8 cellular contexts compared by ENCODE assay signal in genomic region chr12:6430124-6430989, GRCh38. TPM values are rescaled to one million over a fixed set of nuclear protein-coding genes. Genes with fewer than 3 reads are reported as not detected.
DNase-seq lines count a peak whose midpoint lies in the region; ATAC-seq and TF ChIP-seq lines count a peak whose summit lies in the region.

No MANE protein-coding gene starts in this region.

- peak overlapping the region; percentile 16 for H3K4me3 Mint-ChIP-seq in activated naive CD8-positive, alpha-beta T cell treated with anti-CD3 and anti-CD28 coated beads for 36 hours

- H3K27ac ChIP-seq in psoas muscle: peak overlapping the region; percentile 57

- no peaks in the 10 kb centered on the region for H3K27me3 ChIP-seq in NT2/D1 (ENCODE audit: insufficient read depth, insufficient read length)
- no peaks in the 10 kb centered on the region for H3K27me3 ChIP-seq in psoas muscle (ENCODE audit: insufficient read depth in 3 of 3, low read length in 2 of 3)

- no peaks in the 10 kb centered on the region for H3K27me3 Mint-ChIP-seq in activated naive CD8-positive, alpha-beta T cell treated with anti-CD3 and anti-CD28 coated beads for 36 hours

- 22 to 27% (median 22%) methylated on average over 19 of the region's 19 CpGs for WGBS in psoas muscle, 3 donors

- peak overlapping the region; percentile 2 for H3K9ac ChIP-seq in NT2/D1 (ENCODE audit: insufficient read length, low read depth)

- H3K27ac Mint-ChIP-seq in activated naive CD8-positive, alpha-beta T cell treated with anti-CD3 and anti-CD28 coated beads for 36 hours: peak overlapping the region; percentile 85

- intact Hi-C loops in cardiac septum (cut with DNase I): no loop called here
- intact Hi-C loops in psoas muscle (cut with DNase I): no loop called here

- H3K4me1 ChIP-seq in NT2/D1 (ENCODE audit: insufficient read depth, insufficient read length) (peaks cover 9% of the 10 kb centered on the region), psoas muscle (peaks cover 17% of the 10 kb centered on the region)

- DNase-seq in GM03348 (ENCODE audit: low spot score): peak; percentile 92
- no peak for DNase-seq in NT2/D1 (ENCODE audit: low read depth, low spot score)
- peak; percentile 61 for DNase-seq in activated naive CD8-positive, alpha-beta T cell treated with anti-CD3 and anti-CD28 coated beads for 36 hours
- DNase-seq in cardiac septum (ENCODE audit: low spot score): peak; percentile 82
- DNase-seq in psoas muscle: peak; percentile 83 to 89
- no peak for DNase-seq in NCI-H2029 (lab: John Stamatoyannopoulos, UW)

- TF ChIP-seq CTCF in psoas muscle (IDR thresholded peaks at IDR 0.05): no peak

- H3K36me3 Mint-ChIP-seq in activated naive CD8-positive, alpha-beta T cell treated with anti-CD3 and anti-CD28 coated beads for 36 hours: peaks cover 4% of the 10 kb centered on the region

- H3K9me3 Mint-ChIP-seq in activated naive CD8-positive, alpha-beta T cell treated with anti-CD3 and anti-CD28 coated beads for 36 hours: peaks cover 2% of the 10 kb centered on the region

- H3K4me1 Mint-ChIP-seq in activated naive CD8-positive, alpha-beta T cell treated with anti-CD3 and anti-CD28 coated beads for 36 hours: peaks cover 82% of the 10 kb centered on the region

- ATAC-seq in psoas muscle (peak; percentile 77 to 92 (median 88)), GM21423 (IDR thresholded peaks at IDR 0.05; ENCODE audit: unreplicated experiment) (no peak), HG03025 (IDR thresholded peaks at IDR 0.05; ENCODE audit: low FRiP score, unreplicated experiment) (no peak)

- no peaks in the 10 kb centered on the region for H3K36me3 ChIP-seq in NT2/D1 (ENCODE audit: insufficient read depth, insufficient read length, low read length)
- H3K36me3 ChIP-seq in psoas muscle (ENCODE audit: insufficient read depth in 1 of 2, low read depth in 1 of 2): no peaks in the 10 kb centered on the region

- no peak overlapping the region for H3K4me3 ChIP-seq in NT2/D1 (ENCODE audit: insufficient read length, low read depth)
- H3K4me3 ChIP-seq in psoas muscle: peak overlapping the region; percentile 55

- H3K9me3 ChIP-seq in NT2/D1 (ENCODE audit: insufficient read depth, low read length) (no peaks in the 10 kb centered on the region), psoas muscle (no peaks in the 10 kb centered on the region)

RNA-seq across cellular contexts. Expression of gene CD27, which starts 14.4 kb away (rescaled TPM):
- total RNA-seq in activated naive CD8-positive, alpha-beta T cell treated with anti-CD3 and anti-CD28 coated beads for 36 hours: 100 to 1,000 TPM; 175 to 181 TPM
- total RNA-seq in cardiac septum (not detected), psoas muscle (under 1 TPM in 2 of 4 donors, not detected in 2; 0.28 to 0.29 TPM)
- under 1 TPM in 1 of 3 donors, not detected in 2; 0.10 TPM for polyA plus RNA-seq in psoas muscle

RNA-seq across cellular contexts. Expression of gene TAPBPL, which starts 21.5 kb away (rescaled TPM):
- 10 to 100 TPM; 23.7 to 26.6 TPM for total RNA-seq in activated naive CD8-positive, alpha-beta T cell treated with anti-CD3 and anti-CD28 coated beads for 36 hours
- total RNA-seq in cardiac septum: 17.2 TPM
- total RNA-seq in psoas muscle: 10 to 100 TPM in 1 of 4 donors, 1 to 10 TPM in 3; 6.4 to 11.3 (median 8.4) TPM
- 1 to 10 TPM; 4.6 to 8.4 (median 4.9) TPM for polyA plus RNA-seq in psoas muscle

RNA-seq across cellular contexts. Expression of gene VAMP1, which starts 40.1 kb away (rescaled TPM):
- 10 to 100 TPM; 34.8 to 35.7 TPM for total RNA-seq in activated naive CD8-positive, alpha-beta T cell treated with anti-CD3 and anti-CD28 coated beads for 36 hours
- total RNA-seq in cardiac septum (4.1 TPM), psoas muscle (1 to 10 TPM; 1.5 to 6.2 (median 3.2) TPM)
- 10 to 100 TPM in 1 of 3 donors, 1 to 10 TPM in 2; 1.9 to 16.9 (median 2.1) TPM for polyA plus RNA-seq in psoas muscle

RNA-seq across cellular contexts. Expression of gene LTBR, which starts 46.4 kb away (rescaled TPM):
- total RNA-seq in activated naive CD8-positive, alpha-beta T cell treated with anti-CD3 and anti-CD28 coated beads for 36 hours: 1 to 10 TPM; 1.1 to 1.5 TPM
- total RNA-seq in cardiac septum: 29.4 TPM
- total RNA-seq in psoas muscle: 10 to 100 TPM; 23.7 to 38.6 (median 34.1) TPM
- 10 to 100 TPM; 15.3 to 38.8 (median 34.5) TPM for polyA plus RNA-seq in psoas muscle

RNA-seq across cellular contexts. Expression of gene SCNN1A, which starts 55.0 kb away (rescaled TPM):
- 1 to 10 TPM; 2.7 to 3.7 TPM for total RNA-seq in activated naive CD8-positive, alpha-beta T cell treated with anti-CD3 and anti-CD28 coated beads for 36 hours
- total RNA-seq in cardiac septum (0.46 TPM), psoas muscle (under 1 TPM; 0.30 to 0.57 (median 0.48) TPM)
- polyA plus RNA-seq in psoas muscle: under 1 TPM; 0.03 to 0.39 (median 0.31) TPM

Comparison
In these comparisons a context has a peak if more than half of its experiments do, and no peak if none do; other contexts are left out.
1. DNase-seq: peak in GM03348 (single experiment), activated naive CD8-positive, alpha-beta T cell treated with anti-CD3 and anti-CD28 coated beads for 36 hours (single experiment), cardiac septum (single experiment) and psoas muscle (2 of 2); none in NT2/D1 (single experiment) and NCI-H2029 (single experiment).
2. ATAC-seq: peak in psoas muscle (4 of 4); none in GM21423 (single experiment) and HG03025 (single experiment).
3. RNA of gene CD27, which starts 14.4 kb away (total RNA-seq): 175 to 181 TPM in activated naive CD8-positive, alpha-beta T cell treated with anti-CD3 and anti-CD28 coated beads for 36 hours; 0.28 to 0.29 TPM in psoas muscle and not detected in cardiac septum (single experiment); every median in the first group is over 100 times any median in the second.